Comparison of ENCODE assay signal across 8 cellular contexts in genomic region chr12:121537814-121538698, GRCh38. TPM values are rescaled to one million over a fixed set of nuclear protein-coding genes. Genes with fewer than 3 reads are reported as not detected.
A peak's percentile ranks its signal among the peaks of the same experiment; 100 is the strongest.
DNase-seq lines count a peak whose midpoint lies in the region; ATAC-seq and TF ChIP-seq lines count a peak whose summit lies in the region.

No MANE protein-coding gene starts in this region.

- peak overlapping the region; percentile 65 for H3K4me3 ChIP-seq in epithelial cell of proximal tubule (ENCODE audit: low read depth, low read length)

- peak overlapping the region; percentile 86 for H3K4me3 Mint-ChIP-seq in nephron progenitor cell

- peaks cover 33% of the 10 kb centered on the region for H3K36me3 Mint-ChIP-seq in nephron progenitor cell (ENCODE audit: low read depth)

- H3K27me3 Mint-ChIP-seq in nephron progenitor cell (ENCODE audit: low read depth, poor library complexity): peaks cover 13% of the 10 kb centered on the region

- peaks cover 74% of the 10 kb centered on the region for H3K4me1 Mint-ChIP-seq in nephron progenitor cell

- peak overlapping the region; percentile 81 for H3K27ac ChIP-seq in C4-2B

- no peak for TF ChIP-seq CTCF in C4-2B (conservative IDR thresholded peaks at IDR 0.05)
- no peak for TF ChIP-seq CTCF in epithelial cell of proximal tubule (conservative IDR thresholded peaks at IDR 0.05; ENCODE audit: low read depth, low read length)
- no peak for TF ChIP-seq CTCF in nephron progenitor cell (IDR thresholded peaks at IDR 0.05)

- H3K9me3 Mint-ChIP-seq in nephron progenitor cell: no peaks in the 10 kb centered on the region

- H3K27ac Mint-ChIP-seq in nephron progenitor cell: peak overlapping the region; percentile 49

- DNase-seq in activated CD4-positive, alpha-beta T cell treated with anti-CD3 and anti-CD28 coated beads, Interleukin-2, amount 50 U/mL, for 4 hours: peak; percentile 5 to 20
- no peak for DNase-seq in epithelial cell of proximal tubule (ENCODE audit: low read depth)
- peak; percentile 65 for DNase-seq in nephron progenitor cell
- DNase-seq in HuH-7 (ENCODE audit: low spot score): no peak
- DNase-seq in DMS153 treated with DMSO at 0.1 percent for 48 hours (lab: John Stamatoyannopoulos, UW; ENCODE audit: unreplicated experiment): no peak

- ATAC-seq in GM19438 (IDR thresholded peaks at IDR 0.05; ENCODE audit: low read depth, unreplicated experiment) (peak; percentile 4), HG03565 (IDR thresholded peaks at IDR 0.05; ENCODE audit: unreplicated experiment) (peak; percentile 8)

RNA-seq across cellular contexts. Expression of gene KDM2B, which starts 42.8 kb away (rescaled TPM):
- 23.8 and 33.1 TPM in 2 replicates for total RNA-seq in epithelial cell of proximal tubule

Comparison
In these comparisons a context has a peak if more than half of its experiments do, and no peak if none do; other contexts are left out.
1. DNase-seq: peak in activated CD4-positive, alpha-beta T cell treated with anti-CD3 and anti-CD28 coated beads, Interleukin-2, amount 50 U/mL, for 4 hours (2 of 2) and nephron progenitor cell (single experiment); none in epithelial cell of proximal tubule (single experiment), HuH-7 (single experiment) and DMS153 treated with DMSO at 0.1 percent for 48 hours (single experiment).